In the genomic region with DNA sequence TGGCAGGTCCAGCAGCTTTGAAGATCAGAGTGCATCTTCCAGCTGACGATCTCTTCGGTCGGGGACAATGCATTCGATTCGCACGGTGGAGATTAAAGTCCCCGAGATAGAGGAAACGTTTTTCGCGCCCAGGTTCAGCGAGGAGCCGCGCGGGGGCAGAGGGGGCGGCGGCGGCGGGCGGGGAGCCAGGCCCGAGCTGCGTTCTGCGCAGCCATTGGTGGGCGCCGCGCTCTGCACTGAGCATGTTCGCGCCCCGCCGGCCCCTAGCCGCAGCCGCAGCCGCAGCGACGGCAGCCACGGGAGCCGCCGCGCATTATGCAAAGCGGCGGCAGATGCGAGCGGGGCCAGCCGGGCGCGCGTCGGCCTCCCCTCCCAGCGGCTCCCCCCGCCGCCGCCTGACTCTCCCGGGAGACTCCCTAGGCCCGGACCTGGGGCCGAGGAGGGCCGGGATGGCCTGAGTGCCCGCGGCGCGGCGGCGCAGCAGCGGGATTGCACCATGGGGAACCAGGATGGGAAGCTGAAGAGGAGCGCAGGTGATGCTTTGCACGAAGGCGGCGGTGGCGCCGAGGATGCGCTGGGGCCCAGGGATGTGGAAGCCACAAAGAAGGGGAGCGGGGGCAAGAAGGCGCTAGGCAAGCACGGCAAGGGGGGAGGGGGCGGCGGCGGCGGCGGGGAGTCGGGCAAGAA, we compare ENCODE assay signal across 9 cellular contexts. TPM values are rescaled to one million over a fixed set of nuclear protein-coding genes. Genes with fewer than 3 reads are reported as not detected.
A peak's percentile ranks its signal among the peaks of the same experiment; 100 is the strongest.
DNase-seq lines count a peak whose midpoint lies in the region; ATAC-seq and TF ChIP-seq lines count a peak whose summit lies in the region.
"Had no signal": no experiment of that assay in that cellular context is flagged by ENCODE, and none has a peak within 500 bp of the region (broad histone marks: within the 10 kb centered on the region; RNA-seq: fewer than 3 reads in every experiment).

TSS of gene FMN2 (plus strand) at position 270 of the 687 bp plus-strand sequence. CDS start at position 497, 227 bp downstream.

- H3K27me3 ChIP-seq in esophagus squamous epithelium: peaks cover 0 to 71% (median 9%) of the 10 kb centered on the region in 4 donors

- ATAC-seq in HG02798 (IDR thresholded peaks at IDR 0.05; ENCODE audit: poor library complexity, unreplicated experiment) (no peak), GM18502 (IDR thresholded peaks at IDR 0.05; ENCODE audit: poor library complexity, unreplicated experiment) (no peak)

- intact Hi-C loops in esophagus squamous epithelium (cut with DNase I): no loop called here

- H3K4me1 ChIP-seq in HEK293 (ENCODE audit: control insufficient read depth, insufficient read depth, low read length): peaks cover 26% of the 10 kb centered on the region
- peaks cover 0 to 26% (median 6%) of the 10 kb centered on the region in 3 donors for H3K4me1 ChIP-seq in esophagus squamous epithelium

- TF ChIP-seq CTCF in AG09319 (IDR thresholded peaks at IDR 0.05; ENCODE audit: low read depth, low read length) (no peak), HEK293 (tag by site-specific recombination; IDR thresholded peaks at IDR 0.05) (no peak), esophagus squamous epithelium (IDR thresholded peaks at IDR 0.05) (no peak), nephron (IDR thresholded peaks at IDR 0.05; ENCODE audit: unreplicated experiment in 3 of 3) (no peak)

- H3K27ac ChIP-seq in HEK293 (ENCODE audit: extremely low read depth, low read depth, low read length): peak within 1 kb of the TSS; percentile 83
- no peak within 1 kb of the TSS for H3K27ac ChIP-seq in esophagus squamous epithelium
- H3K27ac ChIP-seq: body of pancreas had no signal

- no peak for TF ChIP-seq POLR2A in esophagus squamous epithelium (IDR thresholded peaks at IDR 0.05)

- H3K36me3 ChIP-seq in HEK293 (ENCODE audit: control insufficient read depth in 2 of 2, insufficient read depth in 1 of 2, low read length in 2 of 2) (no peaks in the 10 kb centered on the region), esophagus squamous epithelium (no peaks in the 10 kb centered on the region)

- no peaks in the 10 kb centered on the region for H3K9me3 Mint-ChIP-seq in nephron

- no peaks in the 10 kb centered on the region for H3K36me3 Mint-ChIP-seq in nephron (ENCODE audit: low read depth)

- POLR2A ChIA-PET in HEK293 (lab: Yijun Ruan, JAX): interaction anchor here (0.9 to 2.5 kb wide), 5 partner anchors 8 to 26 kb away, joined by 3 to 11 read pairs (median 6); no protein-coding TSS in a partner anchor

- H3K27ac Mint-ChIP-seq in nephron: no peak within 1 kb of the TSS

- peak within 1 kb of the TSS; percentile 81 to 85 (median 83) for H3K4me3 Mint-ChIP-seq in nephron

- H3K27me3 Mint-ChIP-seq in nephron (ENCODE audit: low read depth): peaks cover 88% of the 10 kb centered on the region

- peak within 1 kb of the TSS; percentile 89 for H3K4me3 ChIP-seq in HEK293 (ENCODE audit: low read depth, low read length)
- peak within 1 kb of the TSS; percentile 4 to 58 (median 38) for H3K4me3 ChIP-seq in esophagus squamous epithelium
- H3K4me3 ChIP-seq: body of pancreas had no signal

- CTCF ChIA-PET in HEK293 (lab: Yijun Ruan, JAX): interaction anchor here (0.6 to 5.4 kb wide), 15 partner anchors 13 to 350 kb away, joined by 3 to 39 read pairs (median 3); no protein-coding TSS in a partner anchor

- H3K9me3 ChIP-seq in HEK293 (ENCODE audit: control insufficient read depth, insufficient read depth, low read depth, low read length) (no peaks in the 10 kb centered on the region), esophagus squamous epithelium (no peaks in the 10 kb centered on the region)
- H3K9me3 ChIP-seq: body of pancreas had no signal

- 0 to 9% methylated on average over 11 to 16 of the region's 78 CpGs for WGBS in esophagus squamous epithelium, 2 donors

- DNase-seq in AG09319 (ENCODE audit: extremely low read depth, low read depth): peak; percentile 19
- peak; percentile 23 for DNase-seq in RPMI8226
- DNase-seq in esophagus squamous epithelium (lab: John Stamatoyannopoulos, UW): no peak
- DNase-seq in dedifferentiated amniotic fluid mesenchymal stem cell (ENCODE audit: extremely low spot score): no peak

- H3K4me1 Mint-ChIP-seq in nephron: peaks cover 6% of the 10 kb centered on the region

TF ChIP-seq in HEK293, 187 proteins besides CTCF, POLR2A, EP300 and RAD21 (continues in another document):
- TF ChIP-seq, protein P1, sequence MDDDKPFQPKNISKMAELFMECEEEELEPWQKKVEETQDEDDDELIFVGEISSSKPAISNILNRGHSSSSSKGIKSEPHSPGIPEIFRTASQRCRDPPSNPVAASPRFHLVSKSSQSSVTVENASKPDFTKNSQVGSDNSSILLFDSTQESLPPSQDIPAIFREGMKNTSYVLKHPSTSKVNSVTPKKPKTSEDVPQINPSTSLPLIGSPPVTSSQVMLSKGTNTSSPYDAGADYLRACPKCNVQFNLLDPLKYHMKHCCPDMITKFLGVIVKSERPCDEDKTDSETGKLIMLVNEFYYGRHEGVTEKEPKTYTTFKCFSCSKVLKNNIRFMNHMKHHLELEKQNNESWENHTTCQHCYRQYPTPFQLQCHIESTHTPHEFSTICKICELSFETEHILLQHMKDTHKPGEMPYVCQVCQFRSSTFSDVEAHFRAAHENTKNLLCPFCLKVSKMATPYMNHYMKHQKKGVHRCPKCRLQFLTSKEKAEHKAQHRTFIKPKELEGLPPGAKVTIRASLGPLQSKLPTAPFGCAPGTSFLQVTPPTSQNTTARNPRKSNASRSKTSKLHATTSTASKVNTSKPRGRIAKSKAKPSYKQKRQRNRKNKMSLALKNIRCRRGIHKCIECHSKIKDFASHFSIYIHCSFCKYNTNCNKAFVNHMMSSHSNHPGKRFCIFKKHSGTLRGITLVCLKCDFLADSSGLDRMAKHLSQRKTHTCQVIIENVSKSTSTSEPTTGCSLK (tag by site-specific recombination; IDR thresholded peaks at IDR 0.05): no peak
- TF ChIP-seq ZNF433 (tag by site-specific recombination; IDR thresholded peaks at IDR 0.05; ENCODE audit: low read depth): no peak
- TF ChIP-seq ZNF266 (tag by site-specific recombination; IDR thresholded peaks at IDR 0.05; ENCODE audit: low read depth): no peak
- no peak; the same call in 1 of the 2 replicates for TF ChIP-seq ZNF2 (tag by site-specific recombination; IDR thresholded peaks at IDR 0.05)
- TF ChIP-seq ZNF184 (tag by site-specific recombination; IDR thresholded peaks at IDR 0.05): peak; percentile 70; the same call in 1 of the 2 replicates
- TF ChIP-seq ZNF623 (tag by site-specific recombination; IDR thresholded peaks at IDR 0.05): no peak
- TF ChIP-seq ZNF335 (tag by site-specific recombination; conservative IDR thresholded peaks at IDR 0.05): peak; percentile 96
- peak; percentile 72; the same call in 1 of the 2 replicates for TF ChIP-seq ZNF626 (tag by site-specific recombination; IDR thresholded peaks at IDR 0.05)
- no peak for TF ChIP-seq ZNF112 (tag by site-specific recombination; IDR thresholded peaks at IDR 0.05)
- TF ChIP-seq REPIN1 (tag by site-specific recombination; IDR thresholded peaks at IDR 0.05; ENCODE audit: low read depth): no peak; the same call in 1 of the 2 replicates
- TF ChIP-seq ZNF114 (tag by site-specific recombination; IDR thresholded peaks at IDR 0.05): no peak
- no peak for TF ChIP-seq ZNF16 (tag by site-specific recombination; IDR thresholded peaks at IDR 0.05; ENCODE audit: low read depth)
- TF ChIP-seq, protein P2, sequence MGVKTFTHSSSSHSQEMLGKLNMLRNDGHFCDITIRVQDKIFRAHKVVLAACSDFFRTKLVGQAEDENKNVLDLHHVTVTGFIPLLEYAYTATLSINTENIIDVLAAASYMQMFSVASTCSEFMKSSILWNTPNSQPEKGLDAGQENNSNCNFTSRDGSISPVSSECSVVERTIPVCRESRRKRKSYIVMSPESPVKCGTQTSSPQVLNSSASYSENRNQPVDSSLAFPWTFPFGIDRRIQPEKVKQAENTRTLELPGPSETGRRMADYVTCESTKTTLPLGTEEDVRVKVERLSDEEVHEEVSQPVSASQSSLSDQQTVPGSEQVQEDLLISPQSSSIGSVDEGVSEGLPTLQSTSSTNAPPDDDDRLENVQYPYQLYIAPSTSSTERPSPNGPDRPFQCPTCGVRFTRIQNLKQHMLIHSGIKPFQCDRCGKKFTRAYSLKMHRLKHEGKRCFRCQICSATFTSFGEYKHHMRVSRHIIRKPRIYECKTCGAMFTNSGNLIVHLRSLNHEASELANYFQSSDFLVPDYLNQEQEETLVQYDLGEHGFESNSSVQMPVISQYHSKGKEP (tag by site-specific recombination; IDR thresholded peaks at IDR 0.05): peak; percentile 100
- no peak for TF ChIP-seq GFI1B (tag by site-specific recombination; IDR thresholded peaks at IDR 0.05)
- TF ChIP-seq ZSCAN23 (tag by site-specific recombination; IDR thresholded peaks at IDR 0.05): no peak
- TF ChIP-seq ZNF639 (tag by site-specific recombination; IDR thresholded peaks at IDR 0.05): no peak
- no peak for TF ChIP-seq ZNF292 (tag by site-specific recombination; IDR thresholded peaks at IDR 0.05; ENCODE audit: borderline replicate concordance, low read depth)
- no peak for TF ChIP-seq ZNF792 (tag by site-specific recombination; IDR thresholded peaks at IDR 0.05)
- peak; percentile 34 for TF ChIP-seq ZIC2 (tag by site-specific recombination; IDR thresholded peaks at IDR 0.05)
- no peak for TF ChIP-seq ZNF560 (tag by site-specific recombination; IDR thresholded peaks at IDR 0.05; ENCODE audit: borderline replicate concordance)
- TF ChIP-seq SETDB1 (IDR thresholded peaks at IDR 0.05; ENCODE audit: insufficient read length, low read length): no peak
- no peak for TF ChIP-seq ZNF132 (tag by site-specific recombination; IDR thresholded peaks at IDR 0.05; ENCODE audit: borderline replicate concordance)
- 0 out of 2 replicates have a peak, but pooled peaks have one; percentile 45 for TF ChIP-seq ZNF10 (tag by site-specific recombination; IDR thresholded peaks at IDR 0.05)
- peak; percentile 56; the same call in 1 of the 2 replicates for TF ChIP-seq ZBTB8A (tag by site-specific recombination; IDR thresholded peaks at IDR 0.05)

RNA-seq across cellular contexts. Expression of gene FMN2, which starts in this region (rescaled TPM):
- total RNA-seq in esophagus squamous epithelium: under 1 TPM in 2 of 4 donors, not detected in 2; 0.19 to 0.35 TPM

Comparison
In these comparisons a context has a peak if more than half of its experiments do, and no peak if none do; other contexts are left out.
1. DNase-seq: peak in AG09319 (single experiment) and RPMI8226 (single experiment); none in esophagus squamous epithelium (single experiment) and dedifferentiated amniotic fluid mesenchymal stem cell (single experiment).